1 cellular context compared by ENCODE assay signal in the genomic region with DNA sequence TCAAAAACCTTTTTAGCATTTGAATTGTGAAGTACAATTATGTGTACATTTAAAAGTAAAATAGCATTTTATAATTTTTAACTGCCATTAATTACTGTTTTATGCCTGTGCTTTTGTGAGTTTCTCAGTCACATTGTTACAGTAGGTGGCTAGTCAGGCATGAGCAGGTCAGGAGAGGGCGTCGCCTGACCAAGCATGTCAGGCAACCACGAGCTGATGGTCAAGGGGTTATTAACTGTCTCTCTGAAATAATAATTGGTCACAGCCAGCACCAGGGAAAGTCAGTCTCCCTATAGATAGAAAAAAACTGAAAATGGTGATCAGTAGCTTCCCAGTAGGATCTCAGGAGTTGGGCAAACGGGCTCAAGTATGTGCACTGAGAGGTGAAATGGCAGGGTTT.
TF ChIP-seq lines count a peak whose summit lies in the region.

No MANE protein-coding gene starts in this region.

TF ChIP-seq in WTC11, 78 proteins besides CTCF, POLR2A, EP300 and RAD21 (continued from another document):
- TF ChIP-seq, protein P1, sequence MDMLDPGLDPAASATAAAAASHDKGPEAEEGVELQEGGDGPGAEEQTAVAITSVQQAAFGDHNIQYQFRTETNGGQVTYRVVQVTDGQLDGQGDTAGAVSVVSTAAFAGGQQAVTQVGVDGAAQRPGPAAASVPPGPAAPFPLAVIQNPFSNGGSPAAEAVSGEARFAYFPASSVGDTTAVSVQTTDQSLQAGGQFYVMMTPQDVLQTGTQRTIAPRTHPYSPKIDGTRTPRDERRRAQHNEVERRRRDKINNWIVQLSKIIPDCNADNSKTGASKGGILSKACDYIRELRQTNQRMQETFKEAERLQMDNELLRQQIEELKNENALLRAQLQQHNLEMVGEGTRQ (CRISPR knock-in tag; IDR thresholded peaks at IDR 0.05) = no peak
- no peak for TF ChIP-seq ZNF317 (CRISPR knock-in tag; IDR thresholded peaks at IDR 0.05; ENCODE audit: borderline replicate concordance, low read depth)
- TF ChIP-seq NFYB (CRISPR knock-in tag; conservative IDR thresholded peaks at IDR 0.05; ENCODE audit: low read depth) = no peak
